9 cellular contexts compared by ENCODE assay signal in the genomic region with DNA sequence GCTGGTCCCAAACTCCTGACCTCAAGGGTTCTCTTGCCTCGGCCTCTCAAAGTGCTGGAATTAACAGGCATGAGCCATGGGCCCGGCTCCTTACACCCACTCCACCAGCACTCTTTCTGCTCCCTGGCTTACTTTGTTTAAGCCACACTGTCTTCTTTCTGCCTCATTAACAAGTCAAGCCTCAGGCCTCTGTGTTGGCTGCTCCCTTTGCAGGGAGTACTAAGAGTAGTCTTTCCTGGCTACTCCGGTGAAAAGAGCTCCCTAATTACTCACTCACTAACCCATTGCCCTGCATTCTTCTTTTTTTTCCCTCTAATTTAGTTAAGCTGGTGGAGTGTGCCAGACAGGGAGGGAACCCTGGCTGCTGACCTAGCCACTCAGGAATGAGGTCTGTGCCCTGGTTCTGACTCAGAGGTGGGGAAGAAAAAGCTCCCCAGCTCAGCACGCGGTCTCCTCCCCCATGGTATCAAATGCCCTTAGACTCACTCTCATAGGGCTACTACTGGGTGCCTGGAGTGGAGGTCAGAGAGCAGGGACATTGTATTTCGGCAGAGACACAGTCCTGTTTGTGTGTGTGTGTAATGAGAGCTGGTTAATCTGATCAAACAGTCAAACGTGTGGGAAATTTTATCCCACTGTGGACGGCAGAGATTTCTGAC. TPM values are rescaled to one million over a fixed set of nuclear protein-coding genes. Genes with fewer than 3 reads are reported as not detected.
A peak's percentile ranks its signal among the peaks of the same experiment; 100 is the strongest.
DNase-seq lines count a peak whose midpoint lies in the region; ATAC-seq and TF ChIP-seq lines count a peak whose summit lies in the region.
"Had no signal": no experiment of that assay in that cellular context is flagged by ENCODE, and none has a peak within 500 bp of the region (broad histone marks: within the 10 kb centered on the region; RNA-seq: fewer than 3 reads in every experiment).

No MANE protein-coding gene starts in this region.

- peak; percentile 95 for TF ChIP-seq EP300 in Ishikawa (IDR thresholded peaks at IDR 0.05; ENCODE audit: borderline replicate concordance)

- H3K27ac Mint-ChIP-seq in stimulated activated memory B cell treated with anti-CD40 and anti-IgM and Interleukin-4, amounts not matched to agents 10 μg/mL and 1 μg/mL and 100 μg/mL, for 72 hours, result peak overlapping the region; percentile 15

- POLR2A ChIA-PET in BJ (lab: Charles Lee), result interaction anchor here (0.8 kb wide), 1 partner anchor 22 kb away, joined by 4 read pairs; no protein-coding TSS in a partner anchor

- peak; percentile 90 for DNase-seq in BJ (ENCODE audit: low read depth)
- peak; percentile 42 to 90 for DNase-seq in ascending aorta (ENCODE audit: low spot score in 2 of 2)
- peak; percentile 85 for DNase-seq in iPS-NIHi7 (ENCODE audit: extremely low spot score)
- DNase-seq in activated CD4-positive, alpha-beta T cell treated with anti-CD3 and anti-CD28 coated beads for 1 hour, result no peak
- DNase-seq in COLO668 (lab: John Stamatoyannopoulos, UW; ENCODE audit: unreplicated experiment), result no peak
- DNase-seq in activated CD4-positive, CD25-positive, alpha-beta regulatory T cell treated with anti-CD3 and anti-CD28 coated beads, Interleukin-2, amount 50 U/mL, for 72 hours, result no peak

- H3K36me3 ChIP-seq in BJ (ENCODE audit: control insufficient read depth, insufficient read depth, low read length) (no peaks in the 10 kb centered on the region; the same call in 1 of the 2 replicates), ascending aorta (no peaks in the 10 kb centered on the region)

- peaks cover 30% of the 10 kb centered on the region for H3K36me3 Mint-ChIP-seq in stimulated activated memory B cell treated with anti-CD40 and anti-IgM and Interleukin-4, amounts not matched to agents 10 μg/mL and 1 μg/mL and 100 μg/mL, for 72 hours

- CTCF ChIA-PET in BJ (lab: Yijun Ruan, JAX), result interaction anchor here (1.0 to 1.3 kb wide), 3 partner anchors 10 to 19 kb away, joined by 3 read pairs; no protein-coding TSS in a partner anchor

- peaks cover 0 to 5% of the 10 kb centered on the region in 2 donors for H3K4me1 ChIP-seq in ascending aorta

- intact Hi-C loops in ascending aorta (cut with DNase I), result no loop called here

- peak overlapping the region; percentile 55 to 67 for H3K27ac ChIP-seq in ascending aorta

- H3K4me3 ChIP-seq in BJ (ENCODE audit: low read depth, low read length) (no peak overlapping the region), ascending aorta (no peak overlapping the region)

- ATAC-seq in stimulated activated memory B cell treated with anti-CD40 and anti-IgM and Interleukin-4, amounts not matched to agents 10 μg/mL and 1 μg/mL and 100 μg/mL, for 72 hours, result no peak

- TF ChIP-seq CTCF in BJ (IDR thresholded peaks at IDR 0.05; ENCODE audit: insufficient read depth, low read depth, low read length), result no peak
- no peak for TF ChIP-seq CTCF in ascending aorta (IDR thresholded peaks at IDR 0.05)

- H3K27me3 Mint-ChIP-seq in stimulated activated memory B cell treated with anti-CD40 and anti-IgM and Interleukin-4, amounts not matched to agents 10 μg/mL and 1 μg/mL and 100 μg/mL, for 72 hours, result no peaks in the 10 kb centered on the region

- no peaks in the 10 kb centered on the region for H3K9me3 Mint-ChIP-seq in stimulated activated memory B cell treated with anti-CD40 and anti-IgM and Interleukin-4, amounts not matched to agents 10 μg/mL and 1 μg/mL and 100 μg/mL, for 72 hours

- H3K4me1 Mint-ChIP-seq in stimulated activated memory B cell treated with anti-CD40 and anti-IgM and Interleukin-4, amounts not matched to agents 10 μg/mL and 1 μg/mL and 100 μg/mL, for 72 hours, result peaks cover 44% of the 10 kb centered on the region

- no peak overlapping the region for H3K4me3 Mint-ChIP-seq in stimulated activated memory B cell treated with anti-CD40 and anti-IgM and Interleukin-4, amounts not matched to agents 10 μg/mL and 1 μg/mL and 100 μg/mL, for 72 hours

- H3K9me3 ChIP-seq in ascending aorta, result no peaks in the 10 kb centered on the region

- H3K27me3 ChIP-seq in BJ (ENCODE audit: control insufficient read depth, insufficient read depth, low read length) (no peaks in the 10 kb centered on the region), ascending aorta (no peaks in the 10 kb centered on the region)

- TF ChIP-seq RAD21 in Ishikawa (IDR thresholded peaks at IDR 0.05; ENCODE audit: low read depth), result peak; percentile 30

TF ChIP-seq in Ishikawa, 13 proteins besides CTCF, POLR2A, EP300 and RAD21:
- TF ChIP-seq TAF1 (IDR thresholded peaks at IDR 0.05; ENCODE audit: low read depth) (no peak), CEBPB (IDR thresholded peaks at IDR 0.05) (peak; percentile 29; the same call in 1 of the 2 replicates), CREB1 (IDR thresholded peaks at IDR 0.05; ENCODE audit: low read depth) (peak; percentile 33; the same call in 1 of the 2 replicates), TEAD4 (IDR thresholded peaks at IDR 0.05) (peak; percentile 96), YY1 (IDR thresholded peaks at IDR 0.05; ENCODE audit: low read depth) (peak; percentile 31; the same call in 1 of the 2 replicates), ZBTB7A (IDR thresholded peaks at IDR 0.05; ENCODE audit: low read depth) (no peak), NFIC (IDR thresholded peaks at IDR 0.05) (peak; percentile 96), TCF12 (IDR thresholded peaks at IDR 0.05; ENCODE audit: low read depth) (peak; percentile 98), FOXM1 (IDR thresholded peaks at IDR 0.05; ENCODE audit: borderline replicate concordance, low read depth) (peak; percentile 74)
- TF ChIP-seq, protein P1, sequence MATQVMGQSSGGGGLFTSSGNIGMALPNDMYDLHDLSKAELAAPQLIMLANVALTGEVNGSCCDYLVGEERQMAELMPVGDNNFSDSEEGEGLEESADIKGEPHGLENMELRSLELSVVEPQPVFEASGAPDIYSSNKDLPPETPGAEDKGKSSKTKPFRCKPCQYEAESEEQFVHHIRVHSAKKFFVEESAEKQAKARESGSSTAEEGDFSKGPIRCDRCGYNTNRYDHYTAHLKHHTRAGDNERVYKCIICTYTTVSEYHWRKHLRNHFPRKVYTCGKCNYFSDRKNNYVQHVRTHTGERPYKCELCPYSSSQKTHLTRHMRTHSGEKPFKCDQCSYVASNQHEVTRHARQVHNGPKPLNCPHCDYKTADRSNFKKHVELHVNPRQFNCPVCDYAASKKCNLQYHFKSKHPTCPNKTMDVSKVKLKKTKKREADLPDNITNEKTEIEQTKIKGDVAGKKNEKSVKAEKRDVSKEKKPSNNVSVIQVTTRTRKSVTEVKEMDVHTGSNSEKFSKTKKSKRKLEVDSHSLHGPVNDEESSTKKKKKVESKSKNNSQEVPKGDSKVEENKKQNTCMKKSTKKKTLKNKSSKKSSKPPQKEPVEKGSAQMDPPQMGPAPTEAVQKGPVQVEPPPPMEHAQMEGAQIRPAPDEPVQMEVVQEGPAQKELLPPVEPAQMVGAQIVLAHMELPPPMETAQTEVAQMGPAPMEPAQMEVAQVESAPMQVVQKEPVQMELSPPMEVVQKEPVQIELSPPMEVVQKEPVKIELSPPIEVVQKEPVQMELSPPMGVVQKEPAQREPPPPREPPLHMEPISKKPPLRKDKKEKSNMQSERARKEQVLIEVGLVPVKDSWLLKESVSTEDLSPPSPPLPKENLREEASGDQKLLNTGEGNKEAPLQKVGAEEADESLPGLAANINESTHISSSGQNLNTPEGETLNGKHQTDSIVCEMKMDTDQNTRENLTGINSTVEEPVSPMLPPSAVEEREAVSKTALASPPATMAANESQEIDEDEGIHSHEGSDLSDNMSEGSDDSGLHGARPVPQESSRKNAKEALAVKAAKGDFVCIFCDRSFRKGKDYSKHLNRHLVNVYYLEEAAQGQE (IDR thresholded peaks at IDR 0.05; ENCODE audit: low read depth), result no peak
- TF ChIP-seq, protein P2, sequence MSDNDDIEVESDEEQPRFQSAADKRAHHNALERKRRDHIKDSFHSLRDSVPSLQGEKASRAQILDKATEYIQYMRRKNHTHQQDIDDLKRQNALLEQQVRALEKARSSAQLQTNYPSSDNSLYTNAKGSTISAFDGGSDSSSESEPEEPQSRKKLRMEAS (IDR thresholded peaks at IDR 0.05), result peak; percentile 94
- TF ChIP-seq, protein P3, sequence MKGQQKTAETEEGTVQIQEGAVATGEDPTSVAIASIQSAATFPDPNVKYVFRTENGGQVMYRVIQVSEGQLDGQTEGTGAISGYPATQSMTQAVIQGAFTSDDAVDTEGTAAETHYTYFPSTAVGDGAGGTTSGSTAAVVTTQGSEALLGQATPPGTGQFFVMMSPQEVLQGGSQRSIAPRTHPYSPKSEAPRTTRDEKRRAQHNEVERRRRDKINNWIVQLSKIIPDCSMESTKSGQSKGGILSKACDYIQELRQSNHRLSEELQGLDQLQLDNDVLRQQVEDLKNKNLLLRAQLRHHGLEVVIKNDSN (IDR thresholded peaks at IDR 0.05), result peak; percentile 39

RNA-seq across cellular contexts. Expression of a gene that starts 19.8 kb away (rescaled TPM):
- 27.7 and 47.1 TPM in 2 replicates for polyA plus RNA-seq in BJ (2011; rRNA removed)
- polyA minus RNA-seq in BJ (2011; rRNA and poly(A)+ RNA removed), result 23.2 and 31.9 TPM in 2 replicates
- total RNA-seq in ascending aorta, result 67.2 TPM

RNA-seq across cellular contexts. Expression of a gene that starts 24.9 kb away (rescaled TPM):
- not detected in 2 replicates for polyA plus RNA-seq in BJ (2011; rRNA removed)
- not detected in 2 replicates for polyA minus RNA-seq in BJ (2011; rRNA and poly(A)+ RNA removed)
- not detected for total RNA-seq in ascending aorta
- total RNA-seq: frontal cortex had no signal

RNA-seq across cellular contexts. Expression of a gene that starts 47.5 kb away (rescaled TPM):
- polyA plus RNA-seq in BJ (2011; rRNA removed), result not detected in 2 replicates
- not detected in 2 replicates for polyA minus RNA-seq in BJ (2011; rRNA and poly(A)+ RNA removed)
- total RNA-seq in ascending aorta, result 4.2 TPM

RNA-seq across cellular contexts. Expression of a gene that starts 53.2 kb away (rescaled TPM):
- polyA plus RNA-seq in BJ (2011; rRNA removed), result 4.9 and 7.3 TPM in 2 replicates
- 5.0 and 8.6 TPM in 2 replicates for polyA minus RNA-seq in BJ (2011; rRNA and poly(A)+ RNA removed)
- not detected for total RNA-seq in ascending aorta

Comparison
In these comparisons a context has a peak if more than half of its experiments do, and no peak if none do; other contexts are left out.
1. DNase-seq: peak in BJ (single experiment), ascending aorta (2 of 2) and iPS-NIHi7 (single experiment); none in activated CD4-positive, alpha-beta T cell treated with anti-CD3 and anti-CD28 coated beads for 1 hour (single experiment), COLO668 (single experiment) and activated CD4-positive, CD25-positive, alpha-beta regulatory T cell treated with anti-CD3 and anti-CD28 coated beads, Interleukin-2, amount 50 U/mL, for 72 hours (single experiment).